In genomic region chr1:30743584-30744059, GRCh38 we compare ENCODE assay signal across 8 cellular contexts. TPM values are rescaled to one million over a fixed set of nuclear protein-coding genes. Genes with fewer than 3 reads are reported as not detected.
DNase-seq lines count a peak whose midpoint lies in the region; ATAC-seq and TF ChIP-seq lines count a peak whose summit lies in the region.

No MANE protein-coding gene starts in this region.

- peaks cover 22% of the 10 kb centered on the region for H3K4me1 ChIP-seq in mucosa of descending colon (ENCODE audit: low read depth)

- no peaks in the 10 kb centered on the region for H3K36me3 ChIP-seq in mucosa of descending colon (ENCODE audit: low read depth)

- intact Hi-C loops in mucosa of descending colon (cut with DNase I, micrococcal nuclease): no loop called here

- TF ChIP-seq CTCF in mucosa of descending colon (IDR thresholded peaks at IDR 0.05): no peak

- H3K4me3 ChIP-seq in mucosa of descending colon: no peak overlapping the region

- no peaks in the 10 kb centered on the region for H3K9me3 ChIP-seq in mucosa of descending colon

- peak; percentile 55 for ATAC-seq in mucosa of descending colon
- no peak for ATAC-seq in GM19452 (IDR thresholded peaks at IDR 0.05; ENCODE audit: unreplicated experiment)

- DNase-seq in stimulated activated CD4-positive, alpha-beta T cell treated with anti-CD3 and anti-CD28 coated beads, Interleukin-12 subunit alpha, Interleukin-12 subunit beta, amount 100 ng/mL, for 4 hours: peak; percentile 44
- DNase-seq in stimulated activated CD4-positive, alpha-beta T cell treated with anti-CD3 and anti-CD28 coated beads, Interleukin-2, amount 100 ng/mL, for 48 hours: no peak
- DNase-seq in MV-4-11 (lab: John Stamatoyannopoulos, UW): peak; percentile 80
- peak; percentile 55 for DNase-seq in activated T-cell treated with anti-CD3 and anti-CD28 coated beads for 24 hours (ENCODE audit: low read depth)
- DNase-seq in mucosa of descending colon: peak in 2 of 3 donors; percentile 43 to 64
- DNase-seq in NCI-H2227 (lab: John Stamatoyannopoulos, UW; ENCODE audit: unreplicated experiment): no peak
- DNase-seq in C1 segment of cervical spinal cord (lab: John Stamatoyannopoulos, UW): no peak

RNA-seq across cellular contexts. Expression of gene LAPTM5, which starts 14.0 kb away (rescaled TPM):
- total RNA-seq in mucosa of descending colon: 10 to 100 TPM; 24.1 to 71.1 (median 48.1) TPM

RNA-seq across cellular contexts. Expression of gene MATN1, which starts 20.2 kb away (rescaled TPM):
- total RNA-seq in mucosa of descending colon: under 1 TPM in 1 of 3 donors, not detected in 2; 0.22 TPM

Comparison
In these comparisons a context has a peak if more than half of its experiments do, and no peak if none do; other contexts are left out.
1. DNase-seq: peak in stimulated activated CD4-positive, alpha-beta T cell treated with anti-CD3 and anti-CD28 coated beads, Interleukin-12 subunit alpha, Interleukin-12 subunit beta, amount 100 ng/mL, for 4 hours (single experiment), MV-4-11 (single experiment), activated T-cell treated with anti-CD3 and anti-CD28 coated beads for 24 hours (single experiment) and mucosa of descending colon (2 of 3); none in stimulated activated CD4-positive, alpha-beta T cell treated with anti-CD3 and anti-CD28 coated beads, Interleukin-2, amount 100 ng/mL, for 48 hours (0 of 2), NCI-H2227 (single experiment) and C1 segment of cervical spinal cord (0 of 14).